1 cellular context compared by ENCODE assay signal in the genomic region with DNA sequence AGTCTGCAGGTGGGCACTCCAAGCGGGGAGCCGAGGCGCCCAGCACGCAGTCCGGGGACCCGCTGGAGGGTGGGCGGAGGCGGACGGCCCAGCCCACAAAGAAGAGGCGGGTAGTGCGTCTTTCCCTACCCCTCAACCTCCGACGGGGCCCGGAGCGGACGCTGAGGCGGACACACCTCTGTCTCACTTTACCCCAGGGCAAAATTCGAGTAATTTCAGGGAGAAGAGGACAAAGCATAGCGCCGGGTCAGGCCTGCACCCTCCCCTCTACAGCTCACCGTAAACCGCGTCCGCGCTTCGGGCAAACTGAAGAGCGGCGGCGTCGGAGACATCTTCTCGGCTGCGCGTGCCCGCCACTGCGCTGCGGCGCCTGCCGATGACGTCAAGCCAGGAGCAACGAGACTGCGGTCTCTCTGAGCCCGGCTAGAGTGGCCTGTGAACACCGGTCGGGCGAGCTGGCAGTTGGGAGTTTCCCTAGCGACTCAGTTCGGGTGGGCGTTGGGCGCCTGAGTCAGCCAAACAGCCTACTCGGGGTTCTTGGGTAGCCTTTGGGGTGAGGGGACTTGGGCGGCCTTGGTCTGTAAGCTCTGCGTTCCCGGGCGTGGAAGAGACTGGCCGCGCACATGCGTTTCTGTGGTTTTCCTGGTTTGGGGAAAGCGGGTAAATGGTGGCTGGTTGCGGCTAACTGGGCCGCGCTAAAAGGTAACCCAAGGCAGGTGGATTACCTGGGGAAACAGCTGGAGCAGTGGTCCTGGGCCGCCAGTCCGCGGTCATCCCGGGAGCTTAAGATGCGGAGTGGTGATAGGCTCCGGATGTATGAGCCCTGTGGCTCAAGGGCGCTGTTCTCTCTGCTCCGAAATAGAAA.
TF ChIP-seq lines count a peak whose summit lies in the region.

A gene with protein sequence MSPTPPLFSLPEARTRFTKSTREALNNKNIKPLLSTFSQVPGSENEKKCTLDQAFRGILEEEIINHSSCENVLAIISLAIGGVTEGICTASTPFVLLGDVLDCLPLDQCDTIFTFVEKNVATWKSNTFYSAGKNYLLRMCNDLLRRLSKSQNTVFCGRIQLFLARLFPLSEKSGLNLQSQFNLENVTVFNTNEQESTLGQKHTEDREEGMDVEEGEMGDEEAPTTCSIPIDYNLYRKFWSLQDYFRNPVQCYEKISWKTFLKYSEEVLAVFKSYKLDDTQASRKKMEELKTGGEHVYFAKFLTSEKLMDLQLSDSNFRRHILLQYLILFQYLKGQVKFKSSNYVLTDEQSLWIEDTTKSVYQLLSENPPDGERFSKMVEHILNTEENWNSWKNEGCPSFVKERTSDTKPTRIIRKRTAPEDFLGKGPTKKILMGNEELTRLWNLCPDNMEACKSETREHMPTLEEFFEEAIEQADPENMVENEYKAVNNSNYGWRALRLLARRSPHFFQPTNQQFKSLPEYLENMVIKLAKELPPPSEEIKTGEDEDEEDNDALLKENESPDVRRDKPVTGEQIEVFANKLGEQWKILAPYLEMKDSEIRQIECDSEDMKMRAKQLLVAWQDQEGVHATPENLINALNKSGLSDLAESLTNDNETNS (minus strand): TSS at position 360 of the 865 bp plus-strand sequence. CDS start 28 bp downstream, at position 332.

TF ChIP-seq in HEK293, 187 proteins besides CTCF, POLR2A, EP300 and RAD21 (continued from another document and continues in another):
- TF ChIP-seq, protein P1, sequence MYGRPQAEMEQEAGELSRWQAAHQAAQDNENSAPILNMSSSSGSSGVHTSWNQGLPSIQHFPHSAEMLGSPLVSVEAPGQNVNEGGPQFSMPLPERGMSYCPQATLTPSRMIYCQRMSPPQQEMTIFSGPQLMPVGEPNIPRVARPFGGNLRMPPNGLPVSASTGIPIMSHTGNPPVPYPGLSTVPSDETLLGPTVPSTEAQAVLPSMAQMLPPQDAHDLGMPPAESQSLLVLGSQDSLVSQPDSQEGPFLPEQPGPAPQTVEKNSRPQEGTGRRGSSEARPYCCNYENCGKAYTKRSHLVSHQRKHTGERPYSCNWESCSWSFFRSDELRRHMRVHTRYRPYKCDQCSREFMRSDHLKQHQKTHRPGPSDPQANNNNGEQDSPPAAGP (tag by site-specific recombination; IDR thresholded peaks at IDR 0.05), result peak; percentile 72; the same call in 1 of the 2 replicates
- TF ChIP-seq ZNF132 (tag by site-specific recombination; IDR thresholded peaks at IDR 0.05; ENCODE audit: borderline replicate concordance) (no peak), ATF2 (tag by site-specific recombination; IDR thresholded peaks at IDR 0.05; ENCODE audit: low read depth) (peak; percentile 94), ZNF10 (tag by site-specific recombination; IDR thresholded peaks at IDR 0.05) (no peak), ZNF488 (tag by site-specific recombination; IDR thresholded peaks at IDR 0.05) (no peak), ZNF670 (tag by site-specific recombination; IDR thresholded peaks at IDR 0.05; ENCODE audit: low read depth) (no peak), GLI4 (tag by site-specific recombination; IDR thresholded peaks at IDR 0.05) (no peak), ZNF473 (tag by site-specific recombination; IDR thresholded peaks at IDR 0.05) (no peak), PRDM1 (tag by site-specific recombination; IDR thresholded peaks at IDR 0.05) (no peak), KLF16 (tag by site-specific recombination; IDR thresholded peaks at IDR 0.05) (peak; percentile 86), KLF9 (tag by site-specific recombination; IDR thresholded peaks at IDR 0.05; ENCODE audit: low read depth) (peak; percentile 89), ZNF600 (tag by site-specific recombination; IDR thresholded peaks at IDR 0.05) (no peak), HOXC10 (CRISPR knock-in tag; IDR thresholded peaks at IDR 0.05) (peak; percentile 83; the same call in 1 of the 2 replicates), ZNF266 (tag by site-specific recombination; IDR thresholded peaks at IDR 0.05; ENCODE audit: low read depth) (no peak), ZNF148 (tag by site-specific recombination; IDR thresholded peaks at IDR 0.05; ENCODE audit: borderline replicate concordance) (no peak), ZNF518A (tag by site-specific recombination; conservative IDR thresholded peaks at IDR 0.05; ENCODE audit: low read depth) (no peak), PRDM6 (tag by site-specific recombination; IDR thresholded peaks at IDR 0.05) (no peak), ZNF792 (tag by site-specific recombination; IDR thresholded peaks at IDR 0.05) (peak; percentile 77; the same call in 1 of the 2 replicates), ZNF658 (tag by site-specific recombination; IDR thresholded peaks at IDR 0.05) (no peak), SP3 (tag by site-specific recombination; IDR thresholded peaks at IDR 0.05) (peak; percentile 96), MEIS1 (CRISPR knock-in tag; IDR thresholded peaks at IDR 0.05; ENCODE audit: borderline replicate concordance) (no peak), ZNF37A (tag by site-specific recombination; IDR thresholded peaks at IDR 0.05) (no peak), ZNF629 (tag by site-specific recombination; IDR thresholded peaks at IDR 0.05) (peak; percentile 89), ZFP41 (tag by site-specific recombination; IDR thresholded peaks at IDR 0.05; ENCODE audit: borderline replicate concordance) (no peak), YY2 (tag by site-specific recombination; IDR thresholded peaks at IDR 0.05) (0 out of 2 replicates have a peak, but pooled peaks have one; percentile 71)
- TF ChIP-seq, protein P2, sequence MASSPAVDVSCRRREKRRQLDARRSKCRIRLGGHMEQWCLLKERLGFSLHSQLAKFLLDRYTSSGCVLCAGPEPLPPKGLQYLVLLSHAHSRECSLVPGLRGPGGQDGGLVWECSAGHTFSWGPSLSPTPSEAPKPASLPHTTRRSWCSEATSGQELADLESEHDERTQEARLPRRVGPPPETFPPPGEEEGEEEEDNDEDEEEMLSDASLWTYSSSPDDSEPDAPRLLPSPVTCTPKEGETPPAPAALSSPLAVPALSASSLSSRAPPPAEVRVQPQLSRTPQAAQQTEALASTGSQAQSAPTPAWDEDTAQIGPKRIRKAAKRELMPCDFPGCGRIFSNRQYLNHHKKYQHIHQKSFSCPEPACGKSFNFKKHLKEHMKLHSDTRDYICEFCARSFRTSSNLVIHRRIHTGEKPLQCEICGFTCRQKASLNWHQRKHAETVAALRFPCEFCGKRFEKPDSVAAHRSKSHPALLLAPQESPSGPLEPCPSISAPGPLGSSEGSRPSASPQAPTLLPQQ (tag by site-specific recombination; IDR thresholded peaks at IDR 0.05), result peak; percentile 82; the same call in 1 of the 2 replicates
- TF ChIP-seq, protein P3, sequence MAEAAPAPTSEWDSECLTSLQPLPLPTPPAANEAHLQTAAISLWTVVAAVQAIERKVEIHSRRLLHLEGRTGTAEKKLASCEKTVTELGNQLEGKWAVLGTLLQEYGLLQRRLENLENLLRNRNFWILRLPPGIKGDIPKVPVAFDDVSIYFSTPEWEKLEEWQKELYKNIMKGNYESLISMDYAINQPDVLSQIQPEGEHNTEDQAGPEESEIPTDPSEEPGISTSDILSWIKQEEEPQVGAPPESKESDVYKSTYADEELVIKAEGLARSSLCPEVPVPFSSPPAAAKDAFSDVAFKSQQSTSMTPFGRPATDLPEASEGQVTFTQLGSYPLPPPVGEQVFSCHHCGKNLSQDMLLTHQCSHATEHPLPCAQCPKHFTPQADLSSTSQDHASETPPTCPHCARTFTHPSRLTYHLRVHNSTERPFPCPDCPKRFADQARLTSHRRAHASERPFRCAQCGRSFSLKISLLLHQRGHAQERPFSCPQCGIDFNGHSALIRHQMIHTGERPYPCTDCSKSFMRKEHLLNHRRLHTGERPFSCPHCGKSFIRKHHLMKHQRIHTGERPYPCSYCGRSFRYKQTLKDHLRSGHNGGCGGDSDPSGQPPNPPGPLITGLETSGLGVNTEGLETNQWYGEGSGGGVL (tag by site-specific recombination; IDR thresholded peaks at IDR 0.05), result peak; percentile 82
- TF ChIP-seq, protein P4, sequence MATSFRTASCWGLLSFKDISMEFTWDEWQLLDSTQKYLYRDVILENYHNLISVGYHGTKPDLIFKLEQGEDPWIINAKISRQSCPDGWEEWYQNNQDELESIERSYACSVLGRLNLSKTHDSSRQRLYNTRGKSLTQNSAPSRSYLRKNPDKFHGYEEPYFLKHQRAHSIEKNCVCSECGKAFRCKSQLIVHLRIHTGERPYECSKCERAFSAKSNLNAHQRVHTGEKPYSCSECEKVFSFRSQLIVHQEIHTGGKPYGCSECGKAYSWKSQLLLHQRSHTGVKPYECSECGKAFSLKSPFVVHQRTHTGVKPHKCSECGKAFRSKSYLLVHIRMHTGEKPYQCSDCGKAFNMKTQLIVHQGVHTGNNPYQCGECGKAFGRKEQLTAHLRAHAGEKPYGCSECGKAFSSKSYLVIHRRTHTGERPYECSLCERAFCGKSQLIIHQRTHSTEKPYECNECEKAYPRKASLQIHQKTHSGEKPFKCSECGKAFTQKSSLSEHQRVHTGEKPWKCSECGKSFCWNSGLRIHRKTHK (tag by site-specific recombination; IDR thresholded peaks at IDR 0.05), result no peak
